8 cellular contexts compared by ENCODE assay signal in the genomic region with DNA sequence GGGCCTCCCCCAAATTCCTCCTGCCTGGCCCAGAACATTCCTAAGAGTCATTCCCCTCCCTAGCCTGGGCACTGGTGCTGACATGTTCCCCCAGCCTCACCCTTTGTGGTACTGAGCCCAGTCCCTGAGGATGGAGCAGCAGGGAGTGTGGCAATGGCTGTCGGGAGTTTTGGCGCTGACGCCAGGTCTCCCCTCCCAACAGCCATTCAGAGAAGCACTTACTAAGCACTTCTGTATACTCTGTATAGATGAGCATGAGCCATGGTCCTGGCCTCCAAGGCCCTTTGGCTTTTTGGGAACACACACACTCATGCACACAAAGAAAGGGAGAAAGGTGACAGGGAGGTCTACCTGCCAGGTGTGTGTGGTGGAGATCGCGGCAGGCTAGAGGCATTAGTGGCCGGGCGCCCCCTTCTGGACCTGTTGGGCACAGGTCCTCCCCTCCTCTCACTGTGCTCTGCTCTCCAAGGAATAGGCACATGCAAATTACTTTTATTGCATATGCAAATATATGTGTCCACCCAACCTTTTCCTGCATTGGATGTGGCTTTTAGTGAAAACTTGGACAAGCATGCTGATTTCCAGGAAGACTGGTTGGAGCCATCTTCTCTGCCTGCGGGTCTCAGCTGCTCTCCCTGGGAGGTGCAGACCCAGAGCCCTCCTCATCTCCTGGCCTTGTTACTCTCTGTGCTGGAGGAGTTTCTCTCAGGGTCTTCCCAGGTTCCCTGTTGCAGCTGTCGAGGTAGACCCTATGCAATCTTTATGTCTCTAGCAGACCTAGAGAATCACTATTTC. TPM values are rescaled to one million over a fixed set of nuclear protein-coding genes. Genes with fewer than 3 reads are reported as not detected.
DNase-seq lines count a peak whose midpoint lies in the region; ATAC-seq and TF ChIP-seq lines count a peak whose summit lies in the region.

No MANE protein-coding gene starts in this region.

- H3K4me1 ChIP-seq in NT2/D1 (ENCODE audit: insufficient read depth, insufficient read length) (no peaks in the 10 kb centered on the region), parathyroid adenoma (no peaks in the 10 kb centered on the region)

- TF ChIP-seq CTCF in AG04449 (IDR thresholded peaks at IDR 0.05; ENCODE audit: insufficient read depth, low read length, missing control alignments) (peak; percentile 83), GM13977 (IDR thresholded peaks at IDR 0.05; ENCODE audit: extremely low read depth, insufficient read depth, missing control alignments) (peak; percentile 86), fibroblast of villous mesenchyme (IDR thresholded peaks at IDR 0.05; ENCODE audit: insufficient read depth, low read depth, low read length) (peak; percentile 79), parathyroid adenoma (IDR thresholded peaks at IDR 0.05) (peak; percentile 86)

- H3K4me3 ChIP-seq in AG04449 (ENCODE audit: low read depth, low read length) = no peak overlapping the region
- H3K4me3 ChIP-seq in NT2/D1 (ENCODE audit: insufficient read length, low read depth) = no peak overlapping the region
- no peak overlapping the region for H3K4me3 ChIP-seq in fibroblast of villous mesenchyme (ENCODE audit: low read depth, low read length)
- H3K4me3 ChIP-seq in parathyroid adenoma (ENCODE audit: low read depth, low read length) = no peak overlapping the region

- H3K9ac ChIP-seq in NT2/D1 (ENCODE audit: insufficient read length, low read depth) = no peak overlapping the region
- H3K9ac ChIP-seq in parathyroid adenoma = no peak overlapping the region

- no peak overlapping the region for H3K27ac ChIP-seq in parathyroid adenoma

- H3K79me2 ChIP-seq in parathyroid adenoma = peaks cover 8% of the 10 kb centered on the region

- no peak overlapping the region for H3K4me2 ChIP-seq in parathyroid adenoma (ENCODE audit: low read length)

- POLR2A ChIA-PET in AG04449 (lab: Yijun Ruan, JAX) = interaction anchor here (0.5 kb wide), 1 partner anchor 39 kb away, joined by 3 read pairs; no protein-coding TSS in a partner anchor

- CTCF ChIA-PET in AG04449 (lab: Yijun Ruan, JAX) = interaction anchor here (0.8 to 4.5 kb wide), 12 partner anchors 7 to 315 kb away, joined by 3 to 37 read pairs (median 6); partner anchors contain the start of genes GLTPD2 and VMO1

- no peak overlapping the region for H2AFZ ChIP-seq in parathyroid adenoma

- in situ Hi-C loops in GM13977 (cut with MboI; ENCODE audit: low pct_unique_long_range_greater_than_20kb, low sequenced_read_pairs, unreplicated experiment) = no loop called here

- ATAC-seq in HG02852 (IDR thresholded peaks at IDR 0.05; ENCODE audit: unreplicated experiment) (no peak), GM19455 (IDR thresholded peaks at IDR 0.05; ENCODE audit: unreplicated experiment) (no peak)

- DNase-seq in AG04449 (ENCODE audit: low read depth, low spot score) (no peak), GM13977 (ENCODE audit: low spot score) (peak; percentile 80), NT2/D1 (ENCODE audit: low read depth, low spot score) (peak; percentile 25), fibroblast of villous mesenchyme (ENCODE audit: low read depth) (peak; percentile 33)
- peak; percentile 48 for DNase-seq in activated T-helper 9 cell treated with anti-CD3 and anti-CD28 coated beads, Interleukin-2, amount 50 U/mL, for 16 hours (ENCODE audit: low read depth)

- H3K36me3 ChIP-seq in NT2/D1 (ENCODE audit: insufficient read depth, insufficient read length, low read length) (peaks cover 38% of the 10 kb centered on the region), parathyroid adenoma (ENCODE audit: control insufficient read depth, insufficient read depth, low read length) (no peaks in the 10 kb centered on the region)

- H3K27me3 ChIP-seq in NT2/D1 (ENCODE audit: insufficient read depth, insufficient read length) (no peaks in the 10 kb centered on the region), parathyroid adenoma (ENCODE audit: control insufficient read depth, insufficient read depth, low read length) (no peaks in the 10 kb centered on the region)

- H3K9me3 ChIP-seq in NT2/D1 (ENCODE audit: insufficient read depth, low read length) (no peaks in the 10 kb centered on the region), parathyroid adenoma (ENCODE audit: control insufficient read depth, low read length) (no peaks in the 10 kb centered on the region)

RNA-seq across cellular contexts. Expression of gene C17orf107, which starts 17.4 kb away (rescaled TPM):
- 3.5 and 3.9 TPM in 2 replicates for total RNA-seq in fibroblast of villous mesenchyme

RNA-seq across cellular contexts. Expression of gene CHRNE, which starts 20.9 kb away (rescaled TPM):
- total RNA-seq in fibroblast of villous mesenchyme = under 0.01 and 0.32 TPM in 2 replicates

RNA-seq across cellular contexts. Expression of gene MINK1, which starts 48.8 kb away (rescaled TPM):
- 21.6 and 38.0 TPM in 2 replicates for total RNA-seq in fibroblast of villous mesenchyme

RNA-seq across cellular contexts. Expression of gene GP1BA, which starts 50.1 kb away (rescaled TPM):
- total RNA-seq in fibroblast of villous mesenchyme = not detected in 2 replicates

RNA-seq across cellular contexts. Expression of gene SLC25A11, which starts 57.9 kb away (rescaled TPM):
- total RNA-seq in fibroblast of villous mesenchyme = 51.8 and 64.7 TPM in 2 replicates
